ENCODE assay signal across 8 cellular contexts in the genomic region with DNA sequence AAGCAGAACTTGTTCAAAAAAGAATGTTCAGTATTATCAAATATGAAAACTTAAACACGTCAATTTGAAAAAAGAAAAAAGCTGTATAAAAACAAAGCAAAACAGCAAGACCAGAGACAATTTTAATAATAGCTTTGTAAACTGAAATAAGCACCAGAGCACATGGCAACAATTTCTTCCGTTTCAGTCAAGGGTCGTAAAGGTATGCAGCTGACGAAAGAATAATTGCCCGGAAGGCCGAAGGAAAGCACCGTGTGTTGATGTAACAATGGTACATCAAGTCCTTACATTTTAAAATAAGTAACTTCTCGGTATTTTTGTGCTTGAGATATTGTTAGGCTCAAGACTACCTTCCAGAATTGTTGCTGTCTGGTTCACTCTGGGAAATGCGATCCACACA. TPM values are rescaled to one million over a fixed set of nuclear protein-coding genes. Genes with fewer than 3 reads are reported as not detected.
DNase-seq lines count a peak whose midpoint lies in the region; ATAC-seq and TF ChIP-seq lines count a peak whose summit lies in the region.

No MANE protein-coding gene starts in this region.

- no peak for TF ChIP-seq POLR2A in gastroesophageal sphincter (IDR thresholded peaks at IDR 0.05)

- POLR2A ChIA-PET in WTC11 (lab: Charles Lee), result interaction anchor here (0.7 to 1.8 kb wide), 2 partner anchors 12 to 1753 kb away, joined by 3 to 10 read pairs; no protein-coding TSS in a partner anchor

- peaks cover 4% of the 10 kb centered on the region; the same call in 1 of the 2 replicates for H3K36me3 Mint-ChIP-seq in HFFc6 (ENCODE audit: low read depth)
- H3K36me3 Mint-ChIP-seq in WTC11, result peaks cover 5% of the 10 kb centered on the region

- no peaks in the 10 kb centered on the region for H3K4me1 ChIP-seq in BE2C
- peaks cover 7 to 60% (median 21%) of the 10 kb centered on the region in 3 donors for H3K4me1 ChIP-seq in gastroesophageal sphincter
- H3K4me1 ChIP-seq in skeletal muscle tissue (ENCODE audit: control insufficient read depth in 3 of 3, insufficient read depth in 3 of 3, low read length in 3 of 3), result peaks cover 10 to 35% (median 21%) of the 10 kb centered on the region in 3 donors

- WGBS in gastroesophageal sphincter (ENCODE audit: low coverage in 1 of 2), 2 donors, result 2 to 4% methylated on average over 8 to 9 of the region's 9 CpGs

- TF ChIP-seq CTCF in BE2C (IDR thresholded peaks at IDR 0.05; ENCODE audit: low read depth, low read length) (no peak), HFFc6 (IDR thresholded peaks at IDR 0.05) (no peak), WTC11 (IDR thresholded peaks at IDR 0.05) (no peak), gastroesophageal sphincter (IDR thresholded peaks at IDR 0.05) (no peak)

- TF ChIP-seq EP300 in gastroesophageal sphincter (IDR thresholded peaks at IDR 0.05), result no peak

- peak overlapping the region; percentile 97 for H3K4me3 ChIP-seq in BE2C (ENCODE audit: low read depth, low read length)
- H3K4me3 ChIP-seq in gastroesophageal sphincter, result peak overlapping the region; percentile 82 to 91
- peak overlapping the region; percentile 89 to 99 (median 98) for H3K4me3 ChIP-seq in skeletal muscle tissue (ENCODE audit: low read length in 3 of 3)

- H3K27me3 Mint-ChIP-seq in HFFc6 (ENCODE audit: insufficient read depth) (peaks cover 2% of the 10 kb centered on the region; the same call in 1 of the 2 replicates), WTC11 (ENCODE audit: low read depth) (no peaks in the 10 kb centered on the region)

- no peak overlapping the region for H3K27ac ChIP-seq in gastroesophageal sphincter
- no peak overlapping the region for H3K27ac ChIP-seq in skeletal muscle tissue (ENCODE audit: low read depth, low read length)

- H3K9me3 ChIP-seq in BE2C (no peaks in the 10 kb centered on the region), gastroesophageal sphincter (no peaks in the 10 kb centered on the region), skeletal muscle tissue (ENCODE audit: control insufficient read depth in 3 of 3, low read length in 3 of 3) (no peaks in the 10 kb centered on the region)

- no peaks in the 10 kb centered on the region; the same call in 1 of the 2 replicates for H3K36me3 ChIP-seq in BE2C
- no peaks in the 10 kb centered on the region for H3K36me3 ChIP-seq in gastroesophageal sphincter
- H3K36me3 ChIP-seq in skeletal muscle tissue (ENCODE audit: control insufficient read depth in 3 of 3, insufficient read depth in 3 of 3, low read length in 3 of 3), result peaks cover 0 to 2% (median 0%) of the 10 kb centered on the region in 3 donors

- H3K27ac Mint-ChIP-seq in HFFc6, result peak overlapping the region; percentile 64
- peak overlapping the region; percentile 70; the same call in 1 of the 2 replicates for H3K27ac Mint-ChIP-seq in WTC11

- no peak for ATAC-seq in WTC11
- no peak for ATAC-seq in gastroesophageal sphincter
- ATAC-seq in HG03095 (IDR thresholded peaks at IDR 0.05; ENCODE audit: unreplicated experiment), result no peak

- peak overlapping the region; percentile 97 for H3K4me3 Mint-ChIP-seq in HFFc6
- H3K4me3 Mint-ChIP-seq in WTC11, result peak overlapping the region; percentile 92

- DNase-seq in BE2C, result no peak
- DNase-seq in HFFc6, result no peak
- DNase-seq in WTC11 (ENCODE audit: low spot score), result no peak
- no peak for DNase-seq in HuH-7.5 (ENCODE audit: low spot score)
- no peak for DNase-seq in NCI-H187 treated with DMSO at 0.1 percent for 48 hours (lab: John Stamatoyannopoulos, UW)

- no peaks in the 10 kb centered on the region for H3K27me3 ChIP-seq in BE2C
- H3K27me3 ChIP-seq in gastroesophageal sphincter, result no peaks in the 10 kb centered on the region
- H3K27me3 ChIP-seq in skeletal muscle tissue (ENCODE audit: control insufficient read depth in 3 of 3, insufficient read depth in 3 of 3, low read length in 3 of 3), result no peaks in the 10 kb centered on the region

- H3K4me1 Mint-ChIP-seq in HFFc6 (ENCODE audit: low read depth) (peaks cover 41% of the 10 kb centered on the region), WTC11 (peaks cover 37% of the 10 kb centered on the region)

- H3K9me3 Mint-ChIP-seq in HFFc6, result no peaks in the 10 kb centered on the region
- H3K9me3 Mint-ChIP-seq in WTC11, result no peaks in the 10 kb centered on the region

- CTCF ChIA-PET in WTC11 (lab: Charles Lee), result interaction anchor here (1.0 kb wide), 1 partner anchor 10 kb away, joined by 3 read pairs; no protein-coding TSS in a partner anchor

- H3K9ac ChIP-seq in skeletal muscle tissue (ENCODE audit: low read depth in 1 of 3, low read length in 3 of 3), result peak overlapping the region; percentile 90 to 98 (median 98)

TF ChIP-seq in WTC11, 78 proteins besides CTCF, POLR2A, EP300 and RAD21:
- peak; percentile 57; the same call in 1 of the 2 replicates for TF ChIP-seq GABPB1 (CRISPR knock-in tag; IDR thresholded peaks at IDR 0.05)
- TF ChIP-seq, protein P1, sequence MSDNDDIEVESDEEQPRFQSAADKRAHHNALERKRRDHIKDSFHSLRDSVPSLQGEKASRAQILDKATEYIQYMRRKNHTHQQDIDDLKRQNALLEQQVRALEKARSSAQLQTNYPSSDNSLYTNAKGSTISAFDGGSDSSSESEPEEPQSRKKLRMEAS (CRISPR knock-in tag; IDR thresholded peaks at IDR 0.05), result peak; percentile 55; the same call in 1 of the 2 replicates
- TF ChIP-seq, protein P2, sequence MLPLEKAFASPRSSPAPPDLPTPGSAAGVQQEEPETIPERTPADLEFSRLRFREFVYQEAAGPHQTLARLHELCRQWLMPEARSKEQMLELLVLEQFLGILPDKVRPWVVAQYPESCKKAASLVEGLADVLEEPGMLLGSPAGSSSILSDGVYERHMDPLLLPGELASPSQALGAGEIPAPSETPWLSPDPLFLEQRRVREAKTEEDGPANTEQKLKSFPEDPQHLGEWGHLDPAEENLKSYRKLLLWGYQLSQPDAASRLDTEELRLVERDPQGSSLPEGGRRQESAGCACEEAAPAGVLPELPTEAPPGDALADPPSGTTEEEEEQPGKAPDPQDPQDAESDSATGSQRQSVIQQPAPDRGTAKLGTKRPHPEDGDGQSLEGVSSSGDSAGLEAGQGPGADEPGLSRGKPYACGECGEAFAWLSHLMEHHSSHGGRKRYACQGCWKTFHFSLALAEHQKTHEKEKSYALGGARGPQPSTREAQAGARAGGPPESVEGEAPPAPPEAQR (CRISPR knock-in tag; IDR thresholded peaks at IDR 0.05), result no peak

RNA-seq across cellular contexts. Expression of a gene that starts 1.7 kb away (rescaled TPM):
- polyA plus RNA-seq in BE2C (2012; ENCODE audit: insufficient read depth, insufficient read length, low read depth), result 36.2 TPM
- total RNA-seq in HFFc6 (2021; fragmentation: NEBNext Ultra II Directional; extraction: Animal tissue kit (Norgen Biotek cat#: 25700)), result 10 to 100 TPM; 15.2 to 19.6 (median 18.3) TPM
- total RNA-seq in WTC11 (2021), result 73.6 to 94.6 TPM (median 74.3 TPM) in 3 replicates
- 10 to 100 TPM in 3 of 4 donors, 1 to 10 TPM in 1; 8.0 to 18.8 (median 13.3) TPM for total RNA-seq in gastroesophageal sphincter
- total RNA-seq in skeletal muscle tissue, result 16.2 TPM

RNA-seq across cellular contexts. Expression of a gene that starts 2.0 kb away (rescaled TPM):
- 7.8 TPM for polyA plus RNA-seq in BE2C (2012; ENCODE audit: insufficient read depth, insufficient read length, low read depth)
- 1 to 10 TPM; 7.3 to 9.6 (median 7.8) TPM for total RNA-seq in HFFc6 (2021; fragmentation: NEBNext Ultra II Directional; extraction: Animal tissue kit (Norgen Biotek cat#: 25700))
- total RNA-seq in WTC11 (2021), result 17.2 to 19.9 TPM (median 18.8 TPM) in 3 replicates
- 10 to 100 TPM in 3 of 4 donors, 1 to 10 TPM in 1; 9.9 to 20.1 (median 14.5) TPM for total RNA-seq in gastroesophageal sphincter
- 33.4 TPM for total RNA-seq in skeletal muscle tissue

RNA-seq across cellular contexts. Expression of a gene that starts 45.6 kb away (rescaled TPM):
- 0.68 TPM for polyA plus RNA-seq in BE2C (2012; ENCODE audit: insufficient read depth, insufficient read length, low read depth)
- not detected for total RNA-seq in HFFc6 (2021; fragmentation: NEBNext Ultra II Directional; extraction: Animal tissue kit (Norgen Biotek cat#: 25700))
- total RNA-seq in WTC11 (2021) (not detected in 3 replicates), gastroesophageal sphincter (not detected), skeletal muscle tissue (under 0.01 TPM)
